28 cellular contexts compared by ENCODE assay signal in the genomic region with DNA sequence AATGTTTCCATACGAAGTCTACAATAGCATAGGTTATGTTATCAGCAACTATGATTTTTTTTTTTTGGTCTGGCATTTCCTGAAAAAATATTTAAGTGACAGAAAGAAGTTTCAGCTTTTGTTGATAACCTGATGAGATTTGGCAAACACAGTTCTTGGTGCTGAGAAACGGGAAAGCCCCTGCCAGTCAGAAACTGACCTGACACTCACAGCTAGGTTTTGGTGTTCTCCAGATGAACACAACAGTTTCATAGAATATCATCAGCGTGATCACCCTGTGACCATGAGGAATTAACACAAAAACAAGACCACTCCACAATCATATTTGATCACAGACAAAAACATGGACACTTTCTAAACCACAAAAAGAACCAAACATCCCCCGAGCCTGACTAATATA.
DNase-seq lines count a peak whose midpoint lies in the region; ATAC-seq, FAIRE-seq and TF ChIP-seq lines count a peak whose summit lies in the region.
"Had no signal": no experiment of that assay in that cellular context is flagged by ENCODE, and none has a peak within 500 bp of the region (broad histone marks: within the 10 kb centered on the region; RNA-seq: fewer than 3 reads in every experiment).

No MANE protein-coding gene starts in this region.

- TF ChIP-seq POLR2A in right lobe of liver (IDR thresholded peaks at IDR 0.05) (no peak), HepG2 (IDR thresholded peaks at IDR 0.05; ENCODE audit: insufficient read depth in 1 of 2, low read depth in 2 of 2, low read length in 2 of 2) (no peak), endothelial cell of umbilical vein (IDR thresholded peaks at IDR 0.05; ENCODE audit: low read depth, low read length) (no peak)

- no peak overlapping the region for H3K4me3 ChIP-seq in right lobe of liver
- H3K4me3 ChIP-seq in HepG2 (replicated peaks in 1 of 3; ENCODE audit: insufficient read depth in 1 of 3, low read depth in 2 of 3, low read length in 3 of 3) = no peak overlapping the region
- H3K4me3 ChIP-seq in endothelial cell of umbilical vein (replicated peaks in 1 of 3; ENCODE audit: insufficient read depth in 1 of 3, low read depth in 1 of 3, low read length in 3 of 3) = no peak overlapping the region
- H3K4me3 ChIP-seq: PC-9, SJCRH30 had no signal

- H3K79me2 ChIP-seq in HepG2 (ENCODE audit: insufficient read depth, low read length) (no peaks in the 10 kb centered on the region), endothelial cell of umbilical vein (ENCODE audit: control insufficient read depth, insufficient read depth, low read length) (no peaks in the 10 kb centered on the region)

- H3K9me3 ChIP-seq in right lobe of liver (no peaks in the 10 kb centered on the region), HepG2 (ENCODE audit: low read length) (no peaks in the 10 kb centered on the region), endothelial cell of umbilical vein (replicated peaks; ENCODE audit: control insufficient read depth, insufficient read depth, low read length) (no peaks in the 10 kb centered on the region)
- H3K9me3 ChIP-seq: Caco-2, SJCRH30 had no signal

- intact Hi-C loops in right lobe of liver (cut with DNase I) (no loop called here), HepG2 (cut with micrococcal nuclease; ENCODE audit: unreplicated experiment) (no loop called here), endothelial cell of umbilical vein (cut with micrococcal nuclease) (no loop called here)

- H3K4me2 ChIP-seq in HepG2 (ENCODE audit: low read depth, low read length) = no peak overlapping the region
- H3K4me2 ChIP-seq in endothelial cell of umbilical vein (ENCODE audit: insufficient read depth, low read length) = no peak overlapping the region
- H3K4me2 ChIP-seq: PC-9 had no signal

- ATAC-seq in right lobe of liver = peak; percentile 36 to 90 (median 64)
- ATAC-seq in HepG2 = no peak
- no peak for ATAC-seq in GM18867 (IDR thresholded peaks at IDR 0.05; ENCODE audit: unreplicated experiment)
- no peak for ATAC-seq in HG03045 (IDR thresholded peaks at IDR 0.05; ENCODE audit: unreplicated experiment)
- ATAC-seq in HG02642 (IDR thresholded peaks at IDR 0.05; ENCODE audit: poor library complexity, unreplicated experiment) = no peak
- ATAC-seq: CD8-positive, alpha-beta T cell; Right ventricle myocardium inferior had no signal

- no TSS peak for BruUV-seq in HepG2 (replicated peaks; lab: Mats Ljungman, UMichigan)
- no TSS peak for BruUV-seq in endothelial cell of umbilical vein (replicated peaks; lab: Mats Ljungman, UMichigan)

- H3K4me1 ChIP-seq in right lobe of liver (no peaks in the 10 kb centered on the region), HepG2 (ENCODE audit: insufficient read depth, low read length) (no peaks in the 10 kb centered on the region), endothelial cell of umbilical vein (ENCODE audit: control insufficient read depth, extremely low read depth, insufficient read depth, low read length) (peaks cover 5% of the 10 kb centered on the region)
- H3K4me1 ChIP-seq: Caco-2, SJCRH30 had no signal

- no peak for DNase-seq in right lobe of liver
- DNase-seq in HepG2 (ENCODE audit: low spot score) = no peak
- DNase-seq in NCI-H226 = peak; percentile 5
- DNase-seq in endothelial cell of umbilical vein (ENCODE audit: low read depth, low spot score) = peak; percentile 45
- DNase-seq: Caco-2; CD8-positive, alpha-beta T cell; HCEC 1CT; IMR-90; KG1; NCI-H1048; NCI-H1417; NCI-H1694 treated with DMSO at 0.1 percent for 48 hours; NCI-H2081; NCI-H2171; NCI-H345; NCI-H510A treated with DMSO at 0.1 percent for 48 hours; NCI-H748 treated with DMSO at 0.1 percent for 48 hours; PC-9; SJCRH30 had no signal

- H2AFZ ChIP-seq in HepG2 (ENCODE audit: low read length) = no peak overlapping the region
- H2AFZ ChIP-seq in endothelial cell of umbilical vein (ENCODE audit: low read depth, low read length) = peak overlapping the region; percentile 68
- H2AFZ ChIP-seq: PC-9 had no signal

- TF ChIP-seq EP300 in HepG2 (IDR thresholded peaks at IDR 0.05; ENCODE audit: low read depth in 2 of 2, low read length in 2 of 2) (no peak), HepG2 (CRISPR knock-in tag; IDR thresholded peaks at IDR 0.05; ENCODE audit: borderline replicate concordance) (no peak)

- no peaks in the 10 kb centered on the region for H4K20me1 ChIP-seq in HepG2 (ENCODE audit: insufficient read depth, low read length)
- H4K20me1 ChIP-seq in endothelial cell of umbilical vein (replicated peaks; ENCODE audit: control insufficient read depth, extremely low read depth, insufficient read depth, low read length) = no peaks in the 10 kb centered on the region

- CTCF ChIA-PET in HepG2 (lab: Yijun Ruan, JAX; ENCODE audit: low intra/inter-chr PET ratio, low total read pairs) (no interaction called here), endothelial cell of umbilical vein (lab: Charles Lee) (no interaction called here)

- no peaks in the 10 kb centered on the region for H3K9me1 ChIP-seq in endothelial cell of umbilical vein (replicated peaks; ENCODE audit: control insufficient read depth, extremely low read depth, insufficient read depth, low read length)

- H3K36me3 ChIP-seq in right lobe of liver = no peaks in the 10 kb centered on the region
- H3K36me3 ChIP-seq in HepG2 (replicated peaks in 1 of 2; ENCODE audit: control insufficient read depth in 1 of 2, insufficient read depth in 2 of 2, low read length in 2 of 2) = no peaks in the 10 kb centered on the region
- H3K36me3 ChIP-seq in endothelial cell of umbilical vein (ENCODE audit: control insufficient read depth in 2 of 2, extremely low read depth in 1 of 2, insufficient read depth in 2 of 2, low read length in 2 of 2) = no peaks in the 10 kb centered on the region
- H3K36me3 ChIP-seq: SJCRH30 had no signal

- no peak overlapping the region for H3K9ac ChIP-seq in HepG2 (ENCODE audit: insufficient read depth, low read depth, low read length)
- no peak overlapping the region for H3K9ac ChIP-seq in endothelial cell of umbilical vein (replicated peaks; ENCODE audit: extremely low read depth, insufficient read depth, low read length)

- H3K27ac ChIP-seq in right lobe of liver (peak overlapping the region in 1 of 3 donors; percentile 56), HepG2 (ENCODE audit: extremely low read length, insufficient read depth, low read length) (no peak overlapping the region), endothelial cell of umbilical vein (ENCODE audit: insufficient read depth, low read depth, low read length) (no peak overlapping the region)
- H3K27ac ChIP-seq: 22Rv1, C4-2B, PC-9, SJCRH30 had no signal

- TF ChIP-seq CTCF in right lobe of liver (IDR thresholded peaks at IDR 0.05) = no peak
- TF ChIP-seq CTCF in HepG2 (CRISPR knock-in tag; IDR thresholded peaks at IDR 0.05) = no peak
- TF ChIP-seq CTCF in endothelial cell of umbilical vein (IDR thresholded peaks at IDR 0.05; ENCODE audit: extremely low read depth in 1 of 2, insufficient read depth in 1 of 2, low read depth in 1 of 2, low read length in 2 of 2) = no peak

- TF ChIP-seq RAD21 in HepG2 (CRISPR knock-in tag; IDR thresholded peaks at IDR 0.05) = no peak

- in situ Hi-C loops in HepG2 (cut with HindIII; ENCODE audit: extremely low pct_ligation_motif_present, low pct_unique_long_range_greater_than_20kb) = no loop called here

- no peaks in the 10 kb centered on the region for H3K27me3 ChIP-seq in right lobe of liver
- no peaks in the 10 kb centered on the region for H3K27me3 ChIP-seq in HepG2 (ENCODE audit: control insufficient read depth in 1 of 2, insufficient read depth in 2 of 2, low read length in 2 of 2)
- no peaks in the 10 kb centered on the region for H3K27me3 ChIP-seq in endothelial cell of umbilical vein (ENCODE audit: control insufficient read depth in 2 of 2, insufficient read depth in 2 of 2, low read length in 2 of 2)
- H3K27me3 ChIP-seq: SJCRH30 had no signal

- POLR2A ChIA-PET in HepG2 (lab: Yijun Ruan, JAX) (no interaction called here), endothelial cell of umbilical vein (lab: Charles Lee) (no interaction called here)

- FAIRE-seq in HepG2 (lab: Jason Lieb, UNC) (no peak), endothelial cell of umbilical vein (lab: Jason Lieb, UNC) (no peak)
- FAIRE-seq: G401.6, GM12891, H1 had no signal

- 28% methylated on average over 4 of the region's 4 CpGs for WGBS in right lobe of liver (ENCODE audit: insufficient coverage, low coverage, low lambda C conversion rate, missing lambda C conversion rate)
- WGBS in HepG2 (ENCODE audit: low lambda C conversion rate) = 2% methylated on average over 3 of the region's 4 CpGs

- dilution Hi-C loops in endothelial cell of umbilical vein (cut with MboI; ENCODE audit: extremely low pct_ligation_motif_present, low sequenced_read_pairs) = no loop called here

TF ChIP-seq in HepG2, 621 proteins besides CTCF, POLR2A, EP300 and RAD21 (continues in another document):
- TF ChIP-seq, protein P1, sequence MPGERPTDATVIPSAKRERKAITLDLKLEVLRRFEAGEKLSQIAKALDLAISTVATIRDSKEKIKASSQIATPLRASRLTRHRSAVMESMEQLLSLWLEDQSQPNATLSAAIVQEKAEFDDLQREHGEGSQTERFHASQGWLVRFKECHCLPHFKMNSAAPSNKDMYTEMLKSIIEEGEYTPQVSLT (CRISPR knock-in tag; IDR thresholded peaks at IDR 0.05; ENCODE audit: borderline replicate concordance, low read depth) = no peak
- TF ChIP-seq PCBP1 (IDR thresholded peaks at IDR 0.05; ENCODE audit: borderline replicate concordance, low read depth, low read length) = no peak

TF ChIP-seq in endothelial cell of umbilical vein, 7 proteins besides CTCF, POLR2A, EP300 and RAD21:
- TF ChIP-seq FOS (IDR thresholded peaks at IDR 0.05; ENCODE audit: borderline replicate concordance, insufficient read depth, low read length) (no peak), EZH2 (IDR thresholded peaks at IDR 0.05; ENCODE audit: borderline replicate concordance, low read depth, low read length, severe bottlenecking) (no peak), POLR2AphosphoS5 (IDR thresholded peaks at IDR 0.05; ENCODE audit: insufficient read depth, low read depth, low read length) (no peak)

Comparison
In these comparisons a context has a peak if more than half of its experiments do, and no peak if none do; other contexts are left out.
1. ATAC-seq: peak in right lobe of liver (4 of 4); none in HepG2 (single experiment), GM18867 (single experiment), HG03045 (single experiment) and HG02642 (single experiment).
2. DNase-seq: peak in NCI-H226 (single experiment) and endothelial cell of umbilical vein (single experiment); none in right lobe of liver (0 of 3) and HepG2 (single experiment).